In the genomic region with DNA sequence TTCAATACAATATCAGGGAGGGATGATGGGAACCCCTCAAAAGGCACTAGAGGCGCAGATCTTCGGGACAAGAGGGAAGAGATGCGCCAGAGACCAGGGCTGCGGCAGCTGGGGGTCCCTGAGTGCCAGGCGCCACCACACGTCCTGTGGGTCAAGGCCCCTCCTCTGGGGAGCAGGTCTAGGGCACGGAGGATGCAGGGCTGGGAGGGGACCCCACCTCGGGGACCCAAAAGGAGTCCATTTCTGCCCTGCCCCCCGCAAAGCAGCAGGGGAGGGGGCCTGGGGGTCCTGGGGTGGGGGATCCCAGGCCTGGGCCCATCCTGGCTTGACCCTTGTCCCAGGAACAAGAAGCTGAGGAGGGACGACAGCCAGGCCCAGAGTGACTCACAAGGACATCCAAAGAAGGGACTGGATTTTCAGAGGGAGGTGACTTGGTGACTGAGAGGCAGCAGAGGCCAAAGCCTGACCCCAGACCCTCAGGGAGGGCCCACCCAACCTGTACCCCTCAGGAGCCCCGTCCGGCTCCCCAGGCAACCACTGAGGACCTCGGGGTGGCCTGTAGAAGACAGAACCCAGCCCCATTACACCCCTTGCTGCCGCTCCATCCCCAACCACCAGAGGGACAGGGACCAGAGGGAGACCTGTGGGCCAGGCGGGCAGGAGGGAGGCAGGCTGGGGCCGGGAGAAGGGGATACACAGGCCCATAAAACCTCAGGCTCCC, we compare ENCODE assay signal across 8 cellular contexts. TPM values are rescaled to one million over a fixed set of nuclear protein-coding genes. Genes with fewer than 3 reads are reported as not detected.
A peak's percentile ranks its signal among the peaks of the same experiment; 100 is the strongest.
DNase-seq lines count a peak whose midpoint lies in the region; ATAC-seq, FAIRE-seq and TF ChIP-seq lines count a peak whose summit lies in the region.

No MANE protein-coding gene starts in this region.

- H3K4me3 Mint-ChIP-seq in naive B cell: no peak overlapping the region

- H3K27ac ChIP-seq in A549 (peak overlapping the region; percentile 3 to 79; a peak in 5 of 6 replicates), SJSA1 (no peak overlapping the region), coronary artery (peak overlapping the region; percentile 12 to 78)

- FAIRE-seq in A549 (lab: Jason Lieb, UNC) (no peak), GM12891 (lab: Jason Lieb, UNC) (no peak)

- 79% methylated on average over 11 of the region's 16 CpGs for WGBS in A549 (ENCODE audit: missing lambda C conversion rate)

- TF ChIP-seq EP300 in A549 (IDR thresholded peaks at IDR 0.05): no peak

- H3K9me3 Mint-ChIP-seq in naive B cell: no peaks in the 10 kb centered on the region

- H3K9me3 ChIP-seq in A549 (no peaks in the 10 kb centered on the region), SJSA1 (replicated peaks) (no peaks in the 10 kb centered on the region)

- H3K4me1 Mint-ChIP-seq in naive B cell: no peaks in the 10 kb centered on the region

- TF ChIP-seq RAD21 in A549 (conservative IDR thresholded peaks at IDR 0.05 in 1 of 2, IDR thresholded peaks at IDR 0.05 in 1 of 2): peak; percentile 57 to 58; a peak in 4 of 5 replicates

- no peak overlapping the region for H3K27ac Mint-ChIP-seq in naive B cell

- CTCF ChIA-PET in A549 (lab: Yijun Ruan, JAX): interaction anchor here (1.0 to 36.3 kb wide), 26 partner anchors 9 to 418 kb away, joined by 3 to 821 read pairs (median 8); partner anchors contain the start of genes ENG, TOR2A and ZNF79

- TF ChIP-seq POLR2A in A549 (IDR thresholded peaks at IDR 0.05; ENCODE audit: low read length) (no peak), GM12891 (IDR thresholded peaks at IDR 0.05; ENCODE audit: low read depth, low read length) (no peak)

- H3K27me3 ChIP-seq in SJSA1 (replicated peaks): no peaks in the 10 kb centered on the region

- DNase-seq in A549 (ENCODE audit: low read depth in 1 of 2, low spot score in 1 of 2) (peak; percentile 60 to 62), GM12891 (ENCODE audit: insufficient read length, low spot score) (peak; percentile 82), SJSA1 (ENCODE audit: low read depth in 1 of 2, low spot score in 2 of 2) (peak; percentile 51 to 74), coronary artery (ENCODE audit: low spot score) (no peak), naive B cell (no peak), NCI-H2029 treated with DMSO at 0.1 percent for 48 hours (lab: John Stamatoyannopoulos, UW) (no peak)

- peaks cover 24% of the 10 kb centered on the region for H3K4me1 ChIP-seq in A549
- peaks cover 48% of the 10 kb centered on the region for H3K4me1 ChIP-seq in SJSA1 (replicated peaks)

- TF ChIP-seq CTCF in A549 (IDR thresholded peaks at IDR 0.05) (peak; percentile 54), coronary artery (IDR thresholded peaks at IDR 0.05) (peak; percentile 34)

- no peak overlapping the region for H3K4me2 ChIP-seq in A549

- no peaks in the 10 kb centered on the region for H3K27me3 Mint-ChIP-seq in naive B cell

- H3K4me3 ChIP-seq in A549 (no peak overlapping the region), SJSA1 (no peak overlapping the region), coronary artery (no peak overlapping the region)

- no peaks in the 10 kb centered on the region for H3K36me3 Mint-ChIP-seq in naive B cell

- POLR2A ChIA-PET in A549 (lab: Yijun Ruan, JAX): interaction anchor here (0.7 kb wide), 1 partner anchor 40 kb away, joined by 3 read pairs; no protein-coding TSS in a partner anchor

- H3K36me3 ChIP-seq in SJSA1: peaks cover 81% of the 10 kb centered on the region

- ATAC-seq in A549 (peak; percentile 71 to 83), naive B cell (ENCODE audit: low read depth in 2 of 2) (peak; percentile 42 to 44), HG03378 (IDR thresholded peaks at IDR 0.05; ENCODE audit: unreplicated experiment) (no peak), HG02973 (IDR thresholded peaks at IDR 0.05; ENCODE audit: unreplicated experiment) (no peak)

TF ChIP-seq in A549, 52 proteins besides CTCF, POLR2A, EP300 and RAD21:
- TF ChIP-seq, protein P1, sequence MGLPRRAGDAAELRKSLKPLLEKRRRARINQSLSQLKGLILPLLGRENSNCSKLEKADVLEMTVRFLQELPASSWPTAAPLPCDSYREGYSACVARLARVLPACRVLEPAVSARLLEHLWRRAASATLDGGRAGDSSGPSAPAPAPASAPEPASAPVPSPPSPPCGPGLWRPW (IDR thresholded peaks at IDR 0.05): no peak
- TF ChIP-seq SMC3 (IDR thresholded peaks at IDR 0.05): peak; percentile 79

TF ChIP-seq in GM12891, 5 proteins besides CTCF, POLR2A, EP300 and RAD21:
- TF ChIP-seq TAF1 (IDR thresholded peaks at IDR 0.05; ENCODE audit: low read depth, low read length) (no peak), POU2F2 (IDR thresholded peaks at IDR 0.05; ENCODE audit: low read depth, low read length) (no peak)

RNA-seq across cellular contexts. Expression of gene LRSAM1, which starts 54.2 kb away (rescaled TPM):
- polyA plus RNA-seq in A549 (2011; rRNA removed): 5.1 and 6.4 TPM in 2 replicates
- polyA plus RNA-seq in A549 (2012; cell fraction: cytosol; rRNA removed): 7.6 and 9.1 TPM in 2 replicates
- 31.8 and 46.4 TPM in 2 replicates for polyA plus RNA-seq in A549 (2012; cell fraction: nucleus; rRNA removed)
- 9.2 to 10.5 TPM (median 10.0 TPM) in 3 replicates for polyA plus RNA-seq in A549 (2017; fragmentation: RNase III; extraction: RNeasy Plus Mini Kit Qiagen cat#74134 plus additional on column Dnase treatment)
- polyA minus RNA-seq in A549 (2011; rRNA and poly(A)+ RNA removed): 5.7 and 8.9 TPM in 2 replicates
- 13.1 TPM for polyA plus RNA-seq in GM12891 (2012; ENCODE audit: low read depth, missing spikeins)
- total RNA-seq in SJSA1 (2014; rRNA removed; shearing (Covaris generic)): 5.3 and 6.9 TPM in 2 replicates
- 1 to 10 TPM; 4.9 to 9.2 (median 7.0) TPM for polyA plus RNA-seq in naive B cell (ENCODE audit: low read depth in 6 of 6)

RNA-seq across cellular contexts. Expression of gene RPL12, which starts 54.4 kb away (rescaled TPM):
- 1,891 and 2,198 TPM in 2 replicates for polyA plus RNA-seq in A549 (2011; rRNA removed)
- polyA plus RNA-seq in A549 (2012; cell fraction: cytosol; rRNA removed): 2,114 and 2,323 TPM in 2 replicates
- polyA plus RNA-seq in A549 (2012; cell fraction: nucleus; rRNA removed): 721 and 1,502 TPM in 2 replicates
- 2,384 to 2,622 TPM (median 2,519 TPM) in 3 replicates for polyA plus RNA-seq in A549 (2017; fragmentation: RNase III; extraction: RNeasy Plus Mini Kit Qiagen cat#74134 plus additional on column Dnase treatment)
- polyA minus RNA-seq in A549 (2011; rRNA and poly(A)+ RNA removed): 616 and 1,237 TPM in 2 replicates
- 4,932 TPM for polyA plus RNA-seq in GM12891 (2012; ENCODE audit: low read depth, missing spikeins)
- total RNA-seq in SJSA1 (2014; rRNA removed; shearing (Covaris generic)): 1,639 and 1,700 TPM in 2 replicates
- 1,000 to 10,000 TPM; 1,582 to 1,976 (median 1,881) TPM for polyA plus RNA-seq in naive B cell (ENCODE audit: low read depth in 6 of 6)

Comparison
In these comparisons a context has a peak if more than half of its experiments do, and no peak if none do; other contexts are left out.
1. ATAC-seq: peak in A549 (2 of 2) and naive B cell (2 of 2); none in HG03378 (single experiment) and HG02973 (single experiment).
2. DNase-seq: peak in A549 (2 of 2), GM12891 (single experiment) and SJSA1 (2 of 2); none in coronary artery (single experiment), naive B cell (single experiment) and NCI-H2029 treated with DMSO at 0.1 percent for 48 hours (single experiment).